In the genomic region with DNA sequence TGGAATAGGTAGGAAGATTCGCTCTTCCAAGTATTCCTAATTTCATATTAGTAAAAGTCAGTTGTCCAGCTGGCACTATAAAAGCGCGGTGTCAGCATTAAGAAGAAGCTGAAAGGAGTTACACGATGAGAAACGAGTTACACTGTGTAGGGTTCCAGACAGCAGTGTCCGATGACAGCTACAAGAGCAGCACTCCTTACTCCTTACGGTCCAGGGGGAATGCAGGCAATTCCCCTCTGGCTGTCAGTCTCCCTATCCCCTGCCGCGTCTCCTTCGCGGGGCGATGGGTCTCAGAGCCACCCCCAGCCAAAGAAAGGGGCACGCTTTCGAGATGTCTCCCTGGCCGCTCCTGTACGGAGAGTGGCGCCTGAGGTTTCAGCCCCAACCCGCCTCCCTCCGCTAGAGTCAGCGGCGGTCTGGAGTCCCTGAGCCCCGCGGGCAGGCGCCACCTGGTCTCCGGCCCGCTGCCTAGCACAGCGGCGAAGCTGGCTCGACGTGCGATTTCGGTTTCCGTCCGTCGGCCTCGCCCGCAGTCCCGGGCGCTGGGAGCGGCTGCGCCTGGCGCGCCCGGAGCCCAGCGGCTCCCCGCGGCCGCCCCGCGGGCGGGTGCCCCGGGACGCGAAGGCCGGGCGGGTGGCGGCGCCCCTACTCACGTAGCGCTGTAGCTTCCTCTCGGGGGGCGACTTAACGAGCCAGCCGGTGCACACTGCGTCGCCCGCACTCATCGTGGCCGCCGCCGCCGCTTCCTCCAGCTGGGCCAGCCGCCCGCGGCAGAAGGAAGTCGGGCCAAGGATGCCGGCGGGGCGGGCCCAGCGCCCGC, we compare ENCODE assay signal across 1 cellular context.
TF ChIP-seq lines count a peak whose summit lies in the region.

A gene with protein sequence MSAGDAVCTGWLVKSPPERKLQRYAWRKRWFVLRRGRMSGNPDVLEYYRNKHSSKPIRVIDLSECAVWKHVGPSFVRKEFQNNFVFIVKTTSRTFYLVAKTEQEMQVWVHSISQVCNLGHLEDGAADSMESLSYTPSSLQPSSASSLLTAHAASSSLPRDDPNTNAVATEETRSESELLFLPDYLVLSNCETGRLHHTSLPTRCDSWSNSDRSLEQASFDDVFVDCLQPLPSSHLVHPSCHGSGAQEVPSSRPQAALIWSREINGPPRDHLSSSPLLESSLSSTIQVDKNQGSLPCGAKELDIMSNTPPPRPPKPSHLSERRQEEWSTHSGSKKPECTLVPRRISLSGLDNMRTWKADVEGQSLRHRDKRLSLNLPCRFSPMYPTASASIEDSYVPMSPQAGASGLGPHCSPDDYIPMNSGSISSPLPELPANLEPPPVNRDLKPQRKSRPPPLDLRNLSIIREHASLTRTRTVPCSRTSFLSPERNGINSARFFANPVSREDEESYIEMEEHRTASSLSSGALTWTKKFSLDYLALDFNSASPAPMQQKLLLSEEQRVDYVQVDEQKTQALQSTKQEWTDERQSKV (minus strand): TSS at position 777 of the 820 bp plus-strand sequence. CDS start 52 bp downstream, at position 725.

TF ChIP-seq in K562, 482 proteins besides CTCF, POLR2A, EP300 and RAD21 (continued from another document and continues in another):
- TF ChIP-seq E2F3 (CRISPR knock-in tag; IDR thresholded peaks at IDR 0.05) (no peak), SIN3A (IDR thresholded peaks at IDR 0.05; ENCODE audit: borderline replicate concordance in 2 of 2, control insufficient read depth in 1 of 2, low read depth in 2 of 2, low read length in 2 of 2) (no peak; a peak in 1 of 4 replicates), SPI1 (IDR thresholded peaks at IDR 0.05; ENCODE audit: borderline replicate concordance, low read depth, low read length) (no peak), KDM1A (IDR thresholded peaks at IDR 0.05) (no peak), ZNF644 (tag; IDR thresholded peaks at IDR 0.05; ENCODE audit: low read depth) (no peak), BRF2 (IDR thresholded peaks at IDR 0.05; ENCODE audit: borderline replicate concordance, insufficient read depth, insufficient read length) (no peak), SUPT5H (IDR thresholded peaks at IDR 0.05) (no peak), PHTF2 (CRISPR knock-in tag; IDR thresholded peaks at IDR 0.05) (no peak), ETV1 (tag; conservative IDR thresholded peaks at IDR 0.05; ENCODE audit: low read depth) (no peak), PCBP1 (IDR thresholded peaks at IDR 0.05; ENCODE audit: low read depth, low read length, poor library complexity, severe bottlenecking) (no peak), NR4A1 (CRISPR knock-in tag; IDR thresholded peaks at IDR 0.05) (no peak), NR4A1 (tag; IDR thresholded peaks at IDR 0.05) (no peak), RB1 (IDR thresholded peaks at IDR 0.05; ENCODE audit: low read depth) (0 out of 2 replicates have a peak, but pooled peaks have one; percentile 26), ZBTB49 (CRISPR knock-in tag; IDR thresholded peaks at IDR 0.05; ENCODE audit: borderline replicate concordance) (0 out of 2 replicates have a peak, but pooled peaks have one; percentile 58), ZBTB1 (CRISPR knock-in tag; IDR thresholded peaks at IDR 0.05; ENCODE audit: borderline replicate concordance, low read depth) (no peak), HMG20A (CRISPR knock-in tag; conservative IDR thresholded peaks at IDR 0.05) (no peak), ZNF780A (CRISPR knock-in tag; IDR thresholded peaks at IDR 0.05) (no peak), SIX5 (IDR thresholded peaks at IDR 0.05; ENCODE audit: borderline replicate concordance in 1 of 2, insufficient read depth in 1 of 2, low read depth in 1 of 2, low read length in 2 of 2) (no peak)
- TF ChIP-seq, protein P1, sequence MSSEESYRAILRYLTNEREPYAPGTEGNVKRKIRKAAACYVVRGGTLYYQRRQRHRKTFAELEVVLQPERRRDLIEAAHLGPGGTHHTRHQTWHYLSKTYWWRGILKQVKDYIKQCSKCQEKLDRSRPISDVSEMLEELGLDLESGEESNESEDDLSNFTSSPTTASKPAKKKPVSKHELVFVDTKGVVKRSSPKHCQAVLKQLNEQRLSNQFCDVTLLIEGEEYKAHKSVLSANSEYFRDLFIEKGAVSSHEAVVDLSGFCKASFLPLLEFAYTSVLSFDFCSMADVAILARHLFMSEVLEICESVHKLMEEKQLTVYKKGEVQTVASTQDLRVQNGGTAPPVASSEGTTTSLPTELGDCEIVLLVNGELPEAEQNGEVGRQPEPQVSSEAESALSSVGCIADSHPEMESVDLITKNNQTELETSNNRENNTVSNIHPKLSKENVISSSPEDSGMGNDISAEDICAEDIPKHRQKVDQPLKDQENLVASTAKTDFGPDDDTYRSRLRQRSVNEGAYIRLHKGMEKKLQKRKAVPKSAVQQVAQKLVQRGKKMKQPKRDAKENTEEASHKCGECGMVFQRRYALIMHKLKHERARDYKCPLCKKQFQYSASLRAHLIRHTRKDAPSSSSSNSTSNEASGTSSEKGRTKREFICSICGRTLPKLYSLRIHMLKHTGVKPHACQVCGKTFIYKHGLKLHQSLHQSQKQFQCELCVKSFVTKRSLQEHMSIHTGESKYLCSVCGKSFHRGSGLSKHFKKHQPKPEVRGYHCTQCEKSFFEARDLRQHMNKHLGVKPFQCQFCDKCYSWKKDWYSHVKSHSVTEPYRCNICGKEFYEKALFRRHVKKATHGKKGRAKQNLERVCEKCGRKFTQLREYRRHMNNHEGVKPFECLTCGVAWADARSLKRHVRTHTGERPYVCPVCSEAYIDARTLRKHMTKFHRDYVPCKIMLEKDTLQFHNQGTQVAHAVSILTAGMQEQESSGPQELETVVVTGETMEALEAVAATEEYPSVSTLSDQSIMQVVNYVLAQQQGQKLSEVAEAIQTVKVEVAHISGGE (CRISPR knock-in tag; IDR thresholded peaks at IDR 0.05), result no peak
- TF ChIP-seq, protein P2, sequence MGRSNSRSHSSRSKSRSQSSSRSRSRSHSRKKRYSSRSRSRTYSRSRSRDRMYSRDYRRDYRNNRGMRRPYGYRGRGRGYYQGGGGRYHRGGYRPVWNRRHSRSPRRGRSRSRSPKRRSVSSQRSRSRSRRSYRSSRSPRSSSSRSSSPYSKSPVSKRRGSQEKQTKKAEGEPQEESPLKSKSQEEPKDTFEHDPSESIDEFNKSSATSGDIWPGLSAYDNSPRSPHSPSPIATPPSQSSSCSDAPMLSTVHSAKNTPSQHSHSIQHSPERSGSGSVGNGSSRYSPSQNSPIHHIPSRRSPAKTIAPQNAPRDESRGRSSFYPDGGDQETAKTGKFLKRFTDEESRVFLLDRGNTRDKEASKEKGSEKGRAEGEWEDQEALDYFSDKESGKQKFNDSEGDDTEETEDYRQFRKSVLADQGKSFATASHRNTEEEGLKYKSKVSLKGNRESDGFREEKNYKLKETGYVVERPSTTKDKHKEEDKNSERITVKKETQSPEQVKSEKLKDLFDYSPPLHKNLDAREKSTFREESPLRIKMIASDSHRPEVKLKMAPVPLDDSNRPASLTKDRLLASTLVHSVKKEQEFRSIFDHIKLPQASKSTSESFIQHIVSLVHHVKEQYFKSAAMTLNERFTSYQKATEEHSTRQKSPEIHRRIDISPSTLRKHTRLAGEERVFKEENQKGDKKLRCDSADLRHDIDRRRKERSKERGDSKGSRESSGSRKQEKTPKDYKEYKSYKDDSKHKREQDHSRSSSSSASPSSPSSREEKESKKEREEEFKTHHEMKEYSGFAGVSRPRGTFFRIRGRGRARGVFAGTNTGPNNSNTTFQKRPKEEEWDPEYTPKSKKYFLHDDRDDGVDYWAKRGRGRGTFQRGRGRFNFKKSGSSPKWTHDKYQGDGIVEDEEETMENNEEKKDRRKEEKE (IDR thresholded peaks at IDR 0.05; ENCODE audit: borderline replicate concordance in 1 of 2, control insufficient read depth in 1 of 2, low read depth in 2 of 2, low read length in 1 of 2), result no peak
- TF ChIP-seq, protein P3, sequence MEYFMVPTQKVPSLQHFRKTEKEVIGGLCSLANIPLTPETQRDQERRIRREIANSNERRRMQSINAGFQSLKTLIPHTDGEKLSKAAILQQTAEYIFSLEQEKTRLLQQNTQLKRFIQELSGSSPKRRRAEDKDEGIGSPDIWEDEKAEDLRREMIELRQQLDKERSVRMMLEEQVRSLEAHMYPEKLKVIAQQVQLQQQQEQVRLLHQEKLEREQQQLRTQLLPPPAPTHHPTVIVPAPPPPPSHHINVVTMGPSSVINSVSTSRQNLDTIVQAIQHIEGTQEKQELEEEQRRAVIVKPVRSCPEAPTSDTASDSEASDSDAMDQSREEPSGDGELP (CRISPR knock-in tag; IDR thresholded peaks at IDR 0.05; ENCODE audit: borderline replicate concordance), result no peak; the same call in 1 of the 2 replicates
- TF ChIP-seq, protein P4, sequence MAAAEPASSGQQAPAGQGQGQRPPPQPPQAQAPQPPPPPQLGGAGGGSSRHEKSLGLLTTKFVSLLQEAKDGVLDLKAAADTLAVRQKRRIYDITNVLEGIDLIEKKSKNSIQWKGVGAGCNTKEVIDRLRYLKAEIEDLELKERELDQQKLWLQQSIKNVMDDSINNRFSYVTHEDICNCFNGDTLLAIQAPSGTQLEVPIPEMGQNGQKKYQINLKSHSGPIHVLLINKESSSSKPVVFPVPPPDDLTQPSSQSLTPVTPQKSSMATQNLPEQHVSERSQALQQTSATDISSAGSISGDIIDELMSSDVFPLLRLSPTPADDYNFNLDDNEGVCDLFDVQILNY (CRISPR knock-in tag; IDR thresholded peaks at IDR 0.05), result no peak
- TF ChIP-seq, protein P5, sequence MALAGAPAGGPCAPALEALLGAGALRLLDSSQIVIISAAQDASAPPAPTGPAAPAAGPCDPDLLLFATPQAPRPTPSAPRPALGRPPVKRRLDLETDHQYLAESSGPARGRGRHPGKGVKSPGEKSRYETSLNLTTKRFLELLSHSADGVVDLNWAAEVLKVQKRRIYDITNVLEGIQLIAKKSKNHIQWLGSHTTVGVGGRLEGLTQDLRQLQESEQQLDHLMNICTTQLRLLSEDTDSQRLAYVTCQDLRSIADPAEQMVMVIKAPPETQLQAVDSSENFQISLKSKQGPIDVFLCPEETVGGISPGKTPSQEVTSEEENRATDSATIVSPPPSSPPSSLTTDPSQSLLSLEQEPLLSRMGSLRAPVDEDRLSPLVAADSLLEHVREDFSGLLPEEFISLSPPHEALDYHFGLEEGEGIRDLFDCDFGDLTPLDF (CRISPR knock-in tag; IDR thresholded peaks at IDR 0.05), result no peak
